11 cellular contexts compared by ENCODE assay signal in genomic region chr1:40784771-40785151, GRCh38. TPM values are rescaled to one million over a fixed set of nuclear protein-coding genes. Genes with fewer than 3 reads are reported as not detected.
A peak's percentile ranks its signal among the peaks of the same experiment; 100 is the strongest.
DNase-seq lines count a peak whose midpoint lies in the region; ATAC-seq and TF ChIP-seq lines count a peak whose summit lies in the region.
"Had no signal": no experiment of that assay in that cellular context is flagged by ENCODE, and none has a peak within 500 bp of the region (broad histone marks: within the 10 kb centered on the region; RNA-seq: fewer than 3 reads in every experiment).

No MANE protein-coding gene starts in this region.

- H3K27ac Mint-ChIP-seq in activated naive CD8-positive, alpha-beta T cell treated with anti-CD3 and anti-CD28 coated beads for 36 hours, result no peak overlapping the region
- no peak overlapping the region for H3K27ac Mint-ChIP-seq in mesothelial cell of epicardium

- peaks cover 8% of the 10 kb centered on the region for H3K4me1 Mint-ChIP-seq in activated T-cell treated with anti-CD3 and anti-CD28 coated beads, Interleukin-2, amount 50 U/mL, for 4 hours (ENCODE audit: low read depth)
- peaks cover 9% of the 10 kb centered on the region for H3K4me1 Mint-ChIP-seq in activated naive CD8-positive, alpha-beta T cell treated with anti-CD3 and anti-CD28 coated beads for 36 hours
- peaks cover 24% of the 10 kb centered on the region for H3K4me1 Mint-ChIP-seq in mesothelial cell of epicardium

- peaks cover 35% of the 10 kb centered on the region for H3K27me3 Mint-ChIP-seq in activated T-cell treated with anti-CD3 and anti-CD28 coated beads, Interleukin-2, amount 50 U/mL, for 4 hours (ENCODE audit: low read depth)
- H3K27me3 Mint-ChIP-seq in activated naive CD8-positive, alpha-beta T cell treated with anti-CD3 and anti-CD28 coated beads for 36 hours, result peaks cover 30% of the 10 kb centered on the region
- peaks cover 44% of the 10 kb centered on the region for H3K27me3 Mint-ChIP-seq in mesothelial cell of epicardium (ENCODE audit: low read depth)

- peaks cover 22 to 53% of the 10 kb centered on the region in 2 donors for H3K4me1 ChIP-seq in thoracic aorta (ENCODE audit: control insufficient read depth in 1 of 2, low read depth in 2 of 2)

- TF ChIP-seq CTCF in mesothelial cell of epicardium (IDR thresholded peaks at IDR 0.05; ENCODE audit: unreplicated experiment) (no peak), thoracic aorta (IDR thresholded peaks at IDR 0.05) (no peak)

- H3K36me3 ChIP-seq in thoracic aorta, result no peaks in the 10 kb centered on the region

- DNase-seq in activated T-cell treated with anti-CD3 and anti-CD28 coated beads, Interleukin-2, amount 50 U/mL, for 4 hours, result no peak
- DNase-seq in activated T-cell treated with anti-CD3 and anti-CD28 coated beads for 4 hours (no peak), mesothelial cell of epicardium (ENCODE audit: low spot score in 2 of 2, unreplicated experiment in 2 of 2) (no peak), thoracic aorta (ENCODE audit: low spot score) (no peak), mucosa of gallbladder (ENCODE audit: low spot score) (no peak)
- no peak for DNase-seq in activated naive CD8-positive, alpha-beta T cell treated with anti-CD3 and anti-CD28 coated beads for 36 hours
- no peak for DNase-seq in stimulated activated CD4-positive, alpha-beta T cell treated with anti-CD3 and anti-CD28 coated beads, Interleukin-4, amount 100 ng/mL, for 1 hour
- DNase-seq: cortex of kidney, NCI-H187 had no signal

- H3K9me3 ChIP-seq in thoracic aorta, result no peaks in the 10 kb centered on the region

- H3K36me3 Mint-ChIP-seq in activated T-cell treated with anti-CD3 and anti-CD28 coated beads, Interleukin-2, amount 50 U/mL, for 4 hours (ENCODE audit: insufficient read depth), result no peaks in the 10 kb centered on the region
- no peaks in the 10 kb centered on the region for H3K36me3 Mint-ChIP-seq in activated naive CD8-positive, alpha-beta T cell treated with anti-CD3 and anti-CD28 coated beads for 36 hours
- no peaks in the 10 kb centered on the region for H3K36me3 Mint-ChIP-seq in mesothelial cell of epicardium

- no peaks in the 10 kb centered on the region for H3K27me3 ChIP-seq in thoracic aorta (replicated peaks; ENCODE audit: insufficient read depth)

- peak overlapping the region; percentile 75 to 83 for H3K27ac ChIP-seq in thoracic aorta

- H3K9me3 Mint-ChIP-seq in activated T-cell treated with anti-CD3 and anti-CD28 coated beads, Interleukin-2, amount 50 U/mL, for 4 hours, result no peaks in the 10 kb centered on the region
- H3K9me3 Mint-ChIP-seq in activated naive CD8-positive, alpha-beta T cell treated with anti-CD3 and anti-CD28 coated beads for 36 hours, result no peaks in the 10 kb centered on the region
- no peaks in the 10 kb centered on the region for H3K9me3 Mint-ChIP-seq in mesothelial cell of epicardium

- peak overlapping the region; percentile 58 for H3K4me3 Mint-ChIP-seq in activated T-cell treated with anti-CD3 and anti-CD28 coated beads, Interleukin-2, amount 50 U/mL, for 4 hours
- H3K4me3 Mint-ChIP-seq in activated naive CD8-positive, alpha-beta T cell treated with anti-CD3 and anti-CD28 coated beads for 36 hours, result peak overlapping the region; percentile 71
- H3K4me3 Mint-ChIP-seq in mesothelial cell of epicardium, result peak overlapping the region; percentile 65

- ATAC-seq in activated T-cell treated with anti-CD3 and anti-CD28 coated beads, Interleukin-2, amount 50 U/mL, for 4 hours, result no peak
- ATAC-seq in thoracic aorta (ENCODE audit: insufficient number of reproducible peaks, low FRiP score, low read depth), result no peak
- no peak for ATAC-seq in HG03354 (IDR thresholded peaks at IDR 0.05; ENCODE audit: poor library complexity, severe bottlenecking, unreplicated experiment)

- H3K4me3 ChIP-seq in thoracic aorta, result peak overlapping the region; percentile 67

RNA-seq across cellular contexts. Expression of gene KCNQ4, which starts 1.2 kb away (rescaled TPM):
- under 1 TPM; 0.24 to 0.56 (median 0.24) TPM for total RNA-seq in activated T-cell treated with anti-CD3 and anti-CD28 coated beads, Interleukin-2, amount 50 U/mL, for 4 hours
- under 1 TPM; 0.64 to 0.82 TPM for total RNA-seq in activated naive CD8-positive, alpha-beta T cell treated with anti-CD3 and anti-CD28 coated beads for 36 hours
- total RNA-seq in mesothelial cell of epicardium (0.78 to 0.97 TPM (median 0.79 TPM) in 3 replicates), thoracic aorta (10 to 100 TPM in 1 of 2 donors, 1 to 10 TPM in 1; 5.7 to 11.5 TPM), mucosa of gallbladder (3.5 TPM)
- total RNA-seq: pulmonary artery endothelial cell had no signal
